1 cellular context compared by ENCODE assay signal in the genomic region with DNA sequence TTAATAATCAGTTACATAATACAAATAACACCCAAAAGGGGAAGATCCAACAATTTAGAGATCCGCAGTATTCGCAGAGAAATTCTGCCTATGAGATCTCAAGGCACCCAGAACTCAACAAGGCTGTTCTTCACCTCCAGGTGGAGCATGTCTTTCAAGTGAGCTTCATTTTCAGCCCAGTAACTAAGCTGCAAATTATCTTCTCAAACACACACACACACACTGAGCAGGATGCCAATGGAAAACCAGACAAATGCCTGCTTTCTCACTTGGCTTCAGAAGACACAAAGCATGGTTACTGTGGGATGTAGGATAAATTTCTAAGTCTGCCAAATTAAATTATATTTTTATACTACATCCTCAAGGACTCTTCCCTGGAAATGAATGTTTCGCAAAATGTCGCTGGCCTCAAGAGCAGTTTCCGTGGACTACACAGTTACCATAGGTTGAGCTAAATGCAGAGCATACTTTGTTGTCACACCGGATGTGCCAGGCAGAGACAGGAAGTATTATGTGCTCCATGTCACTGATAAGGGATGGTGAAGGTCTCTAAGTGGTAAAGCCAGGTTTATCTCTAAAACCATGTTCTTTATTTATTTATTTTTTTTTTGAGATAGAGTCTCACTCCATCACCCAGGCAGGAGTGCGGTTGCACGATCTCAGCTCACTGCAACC.
A peak's percentile ranks its signal among the peaks of the same experiment; 100 is the strongest.
TF ChIP-seq lines count a peak whose summit lies in the region.

No MANE protein-coding gene starts in this region.

TF ChIP-seq in K562, 482 proteins besides CTCF, POLR2A, EP300 and RAD21 (continued from another document and continues in another):
- peak; percentile 8; the same call in 1 of the 2 replicates for TF ChIP-seq RFX1 (IDR thresholded peaks at IDR 0.05)
- 0 out of 2 replicates have a peak, but pooled peaks have one; percentile 22 for TF ChIP-seq KLF16 (IDR thresholded peaks at IDR 0.05)
- TF ChIP-seq PTTG1 (tag; IDR thresholded peaks at IDR 0.05; ENCODE audit: low read depth) = no peak
- TF ChIP-seq ZNF384 (IDR thresholded peaks at IDR 0.05; ENCODE audit: low read depth, low read length) = 0 out of 2 replicates have a peak, but pooled peaks have one; percentile 48
- peak; percentile 14; the same call in 1 of the 2 replicates for TF ChIP-seq ZEB2 (IDR thresholded peaks at IDR 0.05)
- TF ChIP-seq CBFB (CRISPR knock-in tag; IDR thresholded peaks at IDR 0.05) = no peak
- peak; percentile 66 for TF ChIP-seq LEF1 (IDR thresholded peaks at IDR 0.05)
- TF ChIP-seq RBM15 (IDR thresholded peaks at IDR 0.05; ENCODE audit: insufficient read depth, low read length) = no peak
- peak; percentile 53; the same call in 1 of the 2 replicates for TF ChIP-seq ETV1 (tag; conservative IDR thresholded peaks at IDR 0.05; ENCODE audit: low read depth)
- TF ChIP-seq RFX5 (IDR thresholded peaks at IDR 0.05; ENCODE audit: low read depth, low read length) = no peak
- peak; percentile 82 for TF ChIP-seq ARID1B (IDR thresholded peaks at IDR 0.05)
- TF ChIP-seq, protein P1, sequence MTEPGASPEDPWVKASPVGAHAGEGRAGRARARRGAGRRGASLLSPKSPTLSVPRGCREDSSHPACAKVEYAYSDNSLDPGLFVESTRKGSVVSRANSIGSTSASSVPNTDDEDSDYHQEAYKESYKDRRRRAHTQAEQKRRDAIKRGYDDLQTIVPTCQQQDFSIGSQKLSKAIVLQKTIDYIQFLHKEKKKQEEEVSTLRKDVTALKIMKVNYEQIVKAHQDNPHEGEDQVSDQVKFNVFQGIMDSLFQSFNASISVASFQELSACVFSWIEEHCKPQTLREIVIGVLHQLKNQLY (CRISPR knock-in tag; conservative IDR thresholded peaks at IDR 0.05) = no peak
- peak; percentile 63 for TF ChIP-seq CBFA2T2 (conservative IDR thresholded peaks at IDR 0.05)
- peak; percentile 9; the same call in 1 of the 2 replicates for TF ChIP-seq STAT5A (IDR thresholded peaks at IDR 0.05; ENCODE audit: borderline replicate concordance, low read length)
- no peak for TF ChIP-seq RAD51 (IDR thresholded peaks at IDR 0.05; ENCODE audit: borderline replicate concordance, low read depth)
- peak; percentile 26; the same call in 1 of the 2 replicates for TF ChIP-seq MYNN (IDR thresholded peaks at IDR 0.05)
- no peak for TF ChIP-seq MYNN (CRISPR knock-in tag; IDR thresholded peaks at IDR 0.05)
- TF ChIP-seq MITF (IDR thresholded peaks at IDR 0.05) = no peak
- TF ChIP-seq ZNF780A (CRISPR knock-in tag; IDR thresholded peaks at IDR 0.05) = no peak
- TF ChIP-seq CREM (IDR thresholded peaks at IDR 0.05; ENCODE audit: low read depth) = 0 out of 2 replicates have a peak, but pooled peaks have one; percentile 7
- TF ChIP-seq ZC3H4 (CRISPR knock-in tag; IDR thresholded peaks at IDR 0.05; ENCODE audit: borderline replicate concordance) = no peak
- peak; percentile 9 for TF ChIP-seq MEIS2 (IDR thresholded peaks at IDR 0.05; ENCODE audit: partially characterized antibody)
- TF ChIP-seq NR2C1 (IDR thresholded peaks at IDR 0.05) = no peak
- TF ChIP-seq NR2C1 (tag; IDR thresholded peaks at IDR 0.05) = peak; percentile 73
- TF ChIP-seq ARID3A (IDR thresholded peaks at IDR 0.05; ENCODE audit: borderline replicate concordance, low read depth, low read length) = 0 out of 2 replicates have a peak, but pooled peaks have one; percentile 52
- TF ChIP-seq LCOR (CRISPR knock-in tag; IDR thresholded peaks at IDR 0.05) = peak; percentile 82; the same call in 1 of the 2 replicates
- peak; percentile 92 for TF ChIP-seq ETV5 (CRISPR knock-in tag; IDR thresholded peaks at IDR 0.05; ENCODE audit: low read depth)
- 0 out of 2 replicates have a peak, but pooled peaks have one; percentile 28 for TF ChIP-seq DIDO1 (tag; IDR thresholded peaks at IDR 0.05; ENCODE audit: low read depth)
- peak in 1 of 2 experiments; percentile 53; a peak in 3 of 4 replicates for TF ChIP-seq MNT (conservative IDR thresholded peaks at IDR 0.05)
- 0 out of 4 replicates have a peak, but pooled peaks have one; percentile 26 to 34 for TF ChIP-seq ARNT (IDR thresholded peaks at IDR 0.05)
- no peak for TF ChIP-seq ELF2 (CRISPR knock-in tag; IDR thresholded peaks at IDR 0.05)
- TF ChIP-seq ZNF175 (CRISPR knock-in tag; IDR thresholded peaks at IDR 0.05; ENCODE audit: low read depth) = 0 out of 2 replicates have a peak, but pooled peaks have one; percentile 23
- no peak for TF ChIP-seq PHF8 (IDR thresholded peaks at IDR 0.05; ENCODE audit: borderline replicate concordance, low read length)
- 0 out of 2 replicates have a peak, but pooled peaks have one; percentile 10 for TF ChIP-seq BHLHE40 (IDR thresholded peaks at IDR 0.05; ENCODE audit: low read length)
- peak; percentile 66; the same call in 1 of the 2 replicates for TF ChIP-seq GABPB1 (CRISPR knock-in tag; IDR thresholded peaks at IDR 0.05)
- TF ChIP-seq ADNP (tag; IDR thresholded peaks at IDR 0.05) = no peak
- TF ChIP-seq, protein P2, sequence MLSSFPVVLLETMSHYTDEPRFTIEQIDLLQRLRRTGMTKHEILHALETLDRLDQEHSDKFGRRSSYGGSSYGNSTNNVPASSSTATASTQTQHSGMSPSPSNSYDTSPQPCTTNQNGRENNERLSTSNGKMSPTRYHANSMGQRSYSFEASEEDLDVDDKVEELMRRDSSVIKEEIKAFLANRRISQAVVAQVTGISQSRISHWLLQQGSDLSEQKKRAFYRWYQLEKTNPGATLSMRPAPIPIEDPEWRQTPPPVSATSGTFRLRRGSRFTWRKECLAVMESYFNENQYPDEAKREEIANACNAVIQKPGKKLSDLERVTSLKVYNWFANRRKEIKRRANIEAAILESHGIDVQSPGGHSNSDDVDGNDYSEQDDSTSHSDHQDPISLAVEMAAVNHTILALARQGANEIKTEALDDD (IDR thresholded peaks at IDR 0.05) = 0 out of 2 replicates have a peak, but pooled peaks have one; percentile 33
- TF ChIP-seq MTA3 (IDR thresholded peaks at IDR 0.05; ENCODE audit: borderline replicate concordance) = peak; percentile 36; the same call in 1 of the 2 replicates
- peak; percentile 35 to 49; a peak in 3 of 4 replicates for TF ChIP-seq NRF1 (conservative IDR thresholded peaks at IDR 0.05 in 1 of 2, IDR thresholded peaks at IDR 0.05 in 1 of 2)
- TF ChIP-seq XRCC5 (IDR thresholded peaks at IDR 0.05; ENCODE audit: low read depth, low read length) = no peak
- TF ChIP-seq DPF2 (IDR thresholded peaks at IDR 0.05) = peak; percentile 76; the same call in 1 of the 2 replicates
- 0 out of 2 replicates have a peak, but pooled peaks have one; percentile 15 for TF ChIP-seq RHOXF2B (CRISPR knock-in tag; conservative IDR thresholded peaks at IDR 0.05)
- TF ChIP-seq CBX1 (IDR thresholded peaks at IDR 0.05; ENCODE audit: low read depth) = no peak
- TF ChIP-seq PPARD (CRISPR knock-in tag; IDR thresholded peaks at IDR 0.05) = no peak
- TF ChIP-seq EP400 (IDR thresholded peaks at IDR 0.05) = 0 out of 2 replicates have a peak, but pooled peaks have one; percentile 34
- TF ChIP-seq POLR2B (IDR thresholded peaks at IDR 0.05; ENCODE audit: low read depth, partially characterized antibody) = peak; percentile 29
- peak; percentile 54; the same call in 1 of the 2 replicates for TF ChIP-seq NCOA1 (IDR thresholded peaks at IDR 0.05; ENCODE audit: low read depth)
- 0 out of 2 replicates have a peak, but pooled peaks have one; percentile 12 for TF ChIP-seq HDAC2 (IDR thresholded peaks at IDR 0.05)
- peak; percentile 17; the same call in 1 of the 2 replicates for TF ChIP-seq FOSL1 (tag; conservative IDR thresholded peaks at IDR 0.05)
- no peak for TF ChIP-seq GTF2E2 (tag; IDR thresholded peaks at IDR 0.05)
- TF ChIP-seq, protein P3, sequence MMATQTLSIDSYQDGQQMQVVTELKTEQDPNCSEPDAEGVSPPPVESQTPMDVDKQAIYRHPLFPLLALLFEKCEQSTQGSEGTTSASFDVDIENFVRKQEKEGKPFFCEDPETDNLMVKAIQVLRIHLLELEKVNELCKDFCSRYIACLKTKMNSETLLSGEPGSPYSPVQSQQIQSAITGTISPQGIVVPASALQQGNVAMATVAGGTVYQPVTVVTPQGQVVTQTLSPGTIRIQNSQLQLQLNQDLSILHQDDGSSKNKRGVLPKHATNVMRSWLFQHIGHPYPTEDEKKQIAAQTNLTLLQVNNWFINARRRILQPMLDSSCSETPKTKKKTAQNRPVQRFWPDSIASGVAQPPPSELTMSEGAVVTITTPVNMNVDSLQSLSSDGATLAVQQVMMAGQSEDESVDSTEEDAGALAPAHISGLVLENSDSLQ (IDR thresholded peaks at IDR 0.05) = peak; percentile 12; the same call in 1 of the 2 replicates
- peak; percentile 39; the same call in 1 of the 2 replicates for TF ChIP-seq TEAD4 (IDR thresholded peaks at IDR 0.05; ENCODE audit: low read length)
- TF ChIP-seq TEAD4 (CRISPR knock-in tag; IDR thresholded peaks at IDR 0.05; ENCODE audit: borderline replicate concordance) = no peak
- peak; percentile 61 for TF ChIP-seq TAL1 (IDR thresholded peaks at IDR 0.05)
- TF ChIP-seq, protein P4, sequence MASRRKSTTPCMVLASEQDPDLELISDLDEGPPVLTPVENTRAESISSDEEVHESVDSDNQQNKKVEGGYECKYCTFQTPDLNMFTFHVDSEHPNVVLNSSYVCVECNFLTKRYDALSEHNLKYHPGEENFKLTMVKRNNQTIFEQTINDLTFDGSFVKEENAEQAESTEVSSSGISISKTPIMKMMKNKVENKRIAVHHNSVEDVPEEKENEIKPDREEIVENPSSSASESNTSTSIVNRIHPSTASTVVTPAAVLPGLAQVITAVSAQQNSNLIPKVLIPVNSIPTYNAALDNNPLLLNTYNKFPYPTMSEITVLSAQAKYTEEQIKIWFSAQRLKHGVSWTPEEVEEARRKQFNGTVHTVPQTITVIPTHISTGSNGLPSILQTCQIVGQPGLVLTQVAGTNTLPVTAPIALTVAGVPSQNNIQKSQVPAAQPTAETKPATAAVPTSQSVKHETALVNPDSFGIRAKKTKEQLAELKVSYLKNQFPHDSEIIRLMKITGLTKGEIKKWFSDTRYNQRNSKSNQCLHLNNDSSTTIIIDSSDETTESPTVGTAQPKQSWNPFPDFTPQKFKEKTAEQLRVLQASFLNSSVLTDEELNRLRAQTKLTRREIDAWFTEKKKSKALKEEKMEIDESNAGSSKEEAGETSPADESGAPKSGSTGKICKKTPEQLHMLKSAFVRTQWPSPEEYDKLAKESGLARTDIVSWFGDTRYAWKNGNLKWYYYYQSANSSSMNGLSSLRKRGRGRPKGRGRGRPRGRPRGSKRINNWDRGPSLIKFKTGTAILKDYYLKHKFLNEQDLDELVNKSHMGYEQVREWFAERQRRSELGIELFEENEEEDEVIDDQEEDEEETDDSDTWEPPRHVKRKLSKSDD (conservative IDR thresholded peaks at IDR 0.05; ENCODE audit: low read length) = no peak
- TF ChIP-seq ZNF217 (CRISPR knock-in tag; IDR thresholded peaks at IDR 0.05) = no peak
- TF ChIP-seq, protein P5, sequence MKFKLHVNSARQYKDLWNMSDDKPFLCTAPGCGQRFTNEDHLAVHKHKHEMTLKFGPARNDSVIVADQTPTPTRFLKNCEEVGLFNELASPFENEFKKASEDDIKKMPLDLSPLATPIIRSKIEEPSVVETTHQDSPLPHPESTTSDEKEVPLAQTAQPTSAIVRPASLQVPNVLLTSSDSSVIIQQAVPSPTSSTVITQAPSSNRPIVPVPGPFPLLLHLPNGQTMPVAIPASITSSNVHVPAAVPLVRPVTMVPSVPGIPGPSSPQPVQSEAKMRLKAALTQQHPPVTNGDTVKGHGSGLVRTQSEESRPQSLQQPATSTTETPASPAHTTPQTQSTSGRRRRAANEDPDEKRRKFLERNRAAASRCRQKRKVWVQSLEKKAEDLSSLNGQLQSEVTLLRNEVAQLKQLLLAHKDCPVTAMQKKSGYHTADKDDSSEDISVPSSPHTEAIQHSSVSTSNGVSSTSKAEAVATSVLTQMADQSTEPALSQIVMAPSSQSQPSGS (CRISPR knock-in tag; IDR thresholded peaks at IDR 0.05) = no peak
- TF ChIP-seq ASH1L (IDR thresholded peaks at IDR 0.05; ENCODE audit: borderline replicate concordance, low read depth, partially characterized antibody) = no peak
- TF ChIP-seq THRAP3 (IDR thresholded peaks at IDR 0.05; ENCODE audit: borderline replicate concordance) = peak; percentile 55; the same call in 1 of the 2 replicates
- TF ChIP-seq KDM1A (IDR thresholded peaks at IDR 0.05) = peak in 1 of 2 experiments; percentile 11; a peak in 1 of 4 replicates
